ENCODE assay signal across 8 cellular contexts in genomic region chr14:73644531-73645247, GRCh38.
DNase-seq lines count a peak whose midpoint lies in the region; ATAC-seq and TF ChIP-seq lines count a peak whose summit lies in the region.

Gene DNAL1 (plus strand): TSS chr14:73644986. CDS start chr14:73645040, 54 bp downstream.

- no peak for TF ChIP-seq CTCF in AG09319 (IDR thresholded peaks at IDR 0.05; ENCODE audit: low read depth, low read length)

- peak; percentile 74 for DNase-seq in AG09319 (ENCODE audit: extremely low read depth, low read depth)
- DNase-seq in NCI-H345 treated with DMSO at 0.1 percent for 48 hours (lab: John Stamatoyannopoulos, UW; ENCODE audit: unreplicated experiment), result peak; percentile 85
- DNase-seq in activated CD4-positive, CD25-positive, alpha-beta regulatory T cell treated with anti-CD3 and anti-CD28 coated beads, Interleukin-2, amount 50 U/mL, for 16 hours (ENCODE audit: low read depth, low spot score), result peak; percentile 82
- DNase-seq in cerebellar cortex (ENCODE audit: low spot score), result peak; percentile 92
- DNase-seq in islet precursor cell, result peak; percentile 97
- DNase-seq in stimulated activated CD4-positive, alpha-beta T cell treated with anti-CD3 and anti-CD28 coated beads, Interleukin-12 subunit alpha, Interleukin-12 subunit beta, amount 100 ng/mL, for 4 hours, result peak; percentile 90

- peak; percentile 98 for ATAC-seq in GM19035 (IDR thresholded peaks at IDR 0.05; ENCODE audit: unreplicated experiment)
- ATAC-seq in HG03342 (IDR thresholded peaks at IDR 0.05; ENCODE audit: unreplicated experiment), result peak; percentile 98

Comparison
In these comparisons a context has a peak if more than half of its experiments do, and no peak if none do; other contexts are left out.
1. Peak in every context shown above with its lines: DNase-seq and ATAC-seq.